Comparison of ENCODE assay signal across 8 cellular contexts in the genomic region with DNA sequence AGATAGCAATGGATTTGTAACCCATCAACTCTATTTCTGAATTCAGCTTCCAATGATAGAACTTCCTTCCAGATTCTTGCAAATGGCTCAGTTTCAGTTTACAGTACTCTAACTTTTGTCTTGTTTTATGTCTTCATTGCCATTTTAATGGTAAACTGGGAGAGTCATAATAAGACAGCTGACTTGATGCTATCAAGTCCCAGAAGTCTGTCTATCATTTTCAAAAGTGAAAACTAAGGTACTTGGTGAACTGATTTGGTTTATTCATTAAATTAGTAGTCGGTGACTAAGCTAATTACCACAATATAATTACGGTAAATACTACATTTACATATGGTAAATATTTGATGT. TPM values are rescaled to one million over a fixed set of nuclear protein-coding genes. Genes with fewer than 3 reads are reported as not detected.
DNase-seq lines count a peak whose midpoint lies in the region; ATAC-seq and TF ChIP-seq lines count a peak whose summit lies in the region.

No MANE protein-coding gene starts in this region.

- H3K4me2 ChIP-seq in DOHH2 (ENCODE audit: low read length) (peak overlapping the region; percentile 81), hepatocyte (peak overlapping the region; percentile 56)

- H3K27me3 ChIP-seq in DOHH2 (ENCODE audit: control insufficient read depth, low read length) (no peaks in the 10 kb centered on the region), hepatocyte (no peaks in the 10 kb centered on the region)

- H3K4me1 ChIP-seq in DOHH2 (ENCODE audit: control insufficient read depth, low read length): peaks cover 83% of the 10 kb centered on the region
- H3K4me1 ChIP-seq in hepatocyte (ENCODE audit: insufficient read depth): peaks cover 8% of the 10 kb centered on the region

- WGBS in hepatocyte (ENCODE audit: low lambda C conversion rate, missing lambda C conversion rate): 96% methylated on average over 2 of the region's 2 CpGs

- H3K9me2 ChIP-seq in DOHH2 (replicated peaks; ENCODE audit: control insufficient read depth, low read length) (no peaks in the 10 kb centered on the region), hepatocyte (replicated peaks; ENCODE audit: insufficient read depth) (no peaks in the 10 kb centered on the region)

- H3F3A ChIP-seq in DOHH2 (ENCODE audit: control insufficient read depth, insufficient read depth): peaks cover 12% of the 10 kb centered on the region

- no peak overlapping the region for H2AFZ ChIP-seq in hepatocyte

- H4K20me1 ChIP-seq in DOHH2 (ENCODE audit: control insufficient read depth, insufficient read depth, low read depth, low read length): no peaks in the 10 kb centered on the region
- H4K20me1 ChIP-seq in hepatocyte (ENCODE audit: insufficient read depth, poor library complexity, severe bottlenecking): no peaks in the 10 kb centered on the region

- H3K79me2 ChIP-seq in DOHH2 (ENCODE audit: control insufficient read depth, low read length) (peaks cover 12% of the 10 kb centered on the region; the same call in 1 of the 2 replicates), hepatocyte (no peaks in the 10 kb centered on the region)

- H3K4me3 ChIP-seq in DOHH2 (ENCODE audit: low read length) (peak overlapping the region; percentile 67), hepatocyte (no peak overlapping the region)

- H3K36me3 ChIP-seq in DOHH2 (ENCODE audit: control insufficient read depth, low read length): peaks cover 3% of the 10 kb centered on the region; the same call in 1 of the 2 replicates
- H3K36me3 ChIP-seq in hepatocyte (replicated peaks; ENCODE audit: insufficient read depth, low read depth): no peaks in the 10 kb centered on the region

- peak; percentile 44 for ATAC-seq in GM21717 (IDR thresholded peaks at IDR 0.05; ENCODE audit: unreplicated experiment)

- DNase-seq in NAMALWA (ENCODE audit: low spot score): peak; percentile 55
- DNase-seq in hepatocyte (ENCODE audit: low spot score): no peak
- no peak for DNase-seq in GM19240 (ENCODE audit: insufficient read length, low spot score)
- no peak for DNase-seq in NCI-H2171 treated with DMSO at 0.1 percent for 48 hours (lab: John Stamatoyannopoulos, UW)
- DNase-seq in GM20000 (ENCODE audit: low spot score): no peak
- no peak for DNase-seq in middle frontal gyrus (ENCODE audit: extremely low spot score, low spot score)

- peak overlapping the region; percentile 85 for H3K27ac ChIP-seq in DOHH2 (ENCODE audit: low read depth, low read length)
- H3K27ac ChIP-seq in hepatocyte: peak overlapping the region; percentile 67

- H3K9me3 ChIP-seq in DOHH2 (ENCODE audit: control insufficient read depth, insufficient read depth, low read length) (no peaks in the 10 kb centered on the region), hepatocyte (ENCODE audit: low read depth) (no peaks in the 10 kb centered on the region)

- TF ChIP-seq CTCF in DOHH2 (IDR thresholded peaks at IDR 0.05; ENCODE audit: low read depth, low read length, poor library complexity, severe bottlenecking) (no peak), hepatocyte (IDR thresholded peaks at IDR 0.05; ENCODE audit: poor library complexity) (no peak), GM20000 (IDR thresholded peaks at IDR 0.05; ENCODE audit: extremely low read depth, missing control alignments) (no peak)

RNA-seq across cellular contexts. Expression of a gene that starts 25.0 kb away (rescaled TPM):
- 5.3 and 6.6 TPM in 2 replicates for total RNA-seq in hepatocyte
- polyA plus RNA-seq in hepatocyte: 0.68 and 2.2 TPM in 2 replicates
